9 cellular contexts compared by ENCODE assay signal in genomic region chr19:57465680-57466381, GRCh38. TPM values are rescaled to one million over a fixed set of nuclear protein-coding genes. Genes with fewer than 3 reads are reported as not detected.
DNase-seq lines count a peak whose midpoint lies in the region; ATAC-seq and TF ChIP-seq lines count a peak whose summit lies in the region.
"Had no signal": no experiment of that assay in that cellular context is flagged by ENCODE, and none has a peak within 500 bp of the region (broad histone marks: within the 10 kb centered on the region; RNA-seq: fewer than 3 reads in every experiment).

No MANE protein-coding gene starts in this region.

- H3K4me3 ChIP-seq in Loucy (ENCODE audit: low read length, poor library complexity, severe bottlenecking) (no peak overlapping the region), liver (ENCODE audit: low read depth in 1 of 3, low read length in 3 of 3) (peak overlapping the region in 2 of 3 donors; percentile 30 to 78), neuronal stem cell (ENCODE audit: low read length in 2 of 2) (peak overlapping the region in 1 of 2 donors; percentile 5)

- peaks cover 21% of the 10 kb centered on the region for H3K36me3 Mint-ChIP-seq in activated CD4-positive, alpha-beta memory T cell treated with anti-CD3 and anti-CD28 coated beads, Interleukin-2, amount 10 ng/mL, durations not matched to agents 7 days and 5 days (ENCODE audit: low read depth)

- no peak overlapping the region for H2AK5ac ChIP-seq in neuronal stem cell (ENCODE audit: low read depth, low read length)

- H2BK15ac ChIP-seq in neuronal stem cell (ENCODE audit: low read length) = no peak overlapping the region

- no peaks in the 10 kb centered on the region for H3K4me1 ChIP-seq in Loucy (ENCODE audit: insufficient read depth, low read length, poor library complexity, severe bottlenecking)
- no peaks in the 10 kb centered on the region for H3K4me1 ChIP-seq in liver (ENCODE audit: control insufficient read depth in 4 of 4, insufficient read depth in 4 of 4, low read length in 3 of 4)
- no peaks in the 10 kb centered on the region for H3K4me1 ChIP-seq in neuronal stem cell (ENCODE audit: control insufficient read depth in 2 of 2, insufficient read depth in 1 of 2, low read depth in 1 of 2, low read length in 2 of 2)

- H3K79me2 ChIP-seq in Loucy (ENCODE audit: insufficient read depth, low read length) = no peaks in the 10 kb centered on the region

- H2AFZ ChIP-seq in Loucy (ENCODE audit: low read length) = no peak overlapping the region
- no peak overlapping the region for H2AFZ ChIP-seq in neuronal stem cell (ENCODE audit: low read length)

- no peak overlapping the region for H2BK120ac ChIP-seq in neuronal stem cell (ENCODE audit: low read depth, low read length)

- no peak overlapping the region for H3K4ac ChIP-seq in neuronal stem cell (ENCODE audit: low read length)

- intact Hi-C loops in head of caudate nucleus (cut with DNase I) = no loop called here

- H3K9ac ChIP-seq in Loucy (ENCODE audit: low read depth, low read length, poor library complexity, severe bottlenecking) (no peak overlapping the region), liver (ENCODE audit: low read depth in 1 of 2, low read length in 2 of 2) (no peak overlapping the region), neuronal stem cell (ENCODE audit: low read depth, low read length, poor library complexity) (no peak overlapping the region)

- H3K36me3 ChIP-seq in Loucy (ENCODE audit: insufficient read depth, low read length) (no peaks in the 10 kb centered on the region), liver (ENCODE audit: control insufficient read depth in 4 of 4, insufficient read depth in 3 of 4, low read depth in 1 of 4, low read length in 3 of 4) (peaks cover 0 to 26% (median 14%) of the 10 kb centered on the region in 4 donors), neuronal stem cell (replicated peaks in 1 of 2; ENCODE audit: control insufficient read depth in 2 of 2, insufficient read depth in 2 of 2, low read length in 2 of 2) (peaks cover 4 to 38% of the 10 kb centered on the region in 2 donors)
- H3K36me3 ChIP-seq: neutrophil had no signal

- WGBS in liver = 77% methylated on average over 5 of the region's 5 CpGs
- WGBS in neuronal stem cell (ENCODE audit: extremely low coverage in 2 of 2, insufficient read length in 2 of 2, insufficient replicate concordance in 1 of 2), 2 donors = no CpG with 5 or more reads among the region's 5 CpGs

- TF ChIP-seq RAD21 in liver (IDR thresholded peaks at IDR 0.05) = peak in 1 of 2 donors; percentile 39

- no peaks in the 10 kb centered on the region for H4K20me1 ChIP-seq in Loucy (ENCODE audit: insufficient read depth, low read length, poor library complexity, severe bottlenecking)

- H3K18ac ChIP-seq in neuronal stem cell (ENCODE audit: low read length) = no peak overlapping the region

- H3K4me2 ChIP-seq in Loucy (ENCODE audit: low read depth, low read length, poor library complexity, severe bottlenecking) = no peak overlapping the region
- H3K4me2 ChIP-seq in neuronal stem cell (ENCODE audit: insufficient read depth, low read length, poor library complexity, severe bottlenecking) = no peak overlapping the region

- H3K27me3 ChIP-seq in Loucy (ENCODE audit: insufficient read depth, low read length, poor library complexity, severe bottlenecking) = no peaks in the 10 kb centered on the region
- H3K27me3 ChIP-seq in liver (ENCODE audit: control insufficient read depth in 4 of 4, insufficient read depth in 4 of 4, low read length in 3 of 4) = no peaks in the 10 kb centered on the region
- no peaks in the 10 kb centered on the region for H3K27me3 ChIP-seq in neuronal stem cell (ENCODE audit: control insufficient read depth in 3 of 3, insufficient read depth in 3 of 3, low read depth in 1 of 3, low read length in 3 of 3)
- H3K27me3 ChIP-seq: neutrophil had no signal

- H3K79me1 ChIP-seq in neuronal stem cell (ENCODE audit: low read depth, low read length) = peaks cover 4% of the 10 kb centered on the region

- no peak overlapping the region for H4K8ac ChIP-seq in neuronal stem cell (ENCODE audit: low read depth, low read length)

- H4K91ac ChIP-seq in neuronal stem cell (ENCODE audit: low read depth, low read length, poor library complexity) = no peak overlapping the region

- peak; percentile 9 for DNase-seq in GF-D8 (lab: John Stamatoyannopoulos, UW)
- peak; percentile 32 for DNase-seq in activated CD4-positive, alpha-beta memory T cell treated with anti-CD3 and anti-CD28 coated beads, Interleukin-2, amount 10 ng/mL, durations not matched to agents 7 days and 5 days
- no peak for DNase-seq in activated T-cell treated with anti-CD3 and anti-CD28 coated beads, Interleukin-2, amount 50 U/mL, for 1 hour
- DNase-seq in head of caudate nucleus = no peak
- no peak for DNase-seq in neuronal stem cell (ENCODE audit: low spot score)

- TF ChIP-seq CTCF in Loucy (conservative IDR thresholded peaks at IDR 0.05; ENCODE audit: low read length) (peak; percentile 92), liver (IDR thresholded peaks at IDR 0.05; ENCODE audit: low read depth, low read length, missing input control) (peak; percentile 6)

- H2BK5ac ChIP-seq in neuronal stem cell (ENCODE audit: low read length) = no peak overlapping the region

- no peaks in the 10 kb centered on the region for H3K9me2 ChIP-seq in Loucy (replicated peaks; ENCODE audit: low read depth, low read length)

- no peaks in the 10 kb centered on the region for H3K27me3 Mint-ChIP-seq in activated CD4-positive, alpha-beta memory T cell treated with anti-CD3 and anti-CD28 coated beads, Interleukin-2, amount 10 ng/mL, durations not matched to agents 7 days and 5 days

- no peak overlapping the region for H3K4me3 Mint-ChIP-seq in activated CD4-positive, alpha-beta memory T cell treated with anti-CD3 and anti-CD28 coated beads, Interleukin-2, amount 10 ng/mL, durations not matched to agents 7 days and 5 days

- no peaks in the 10 kb centered on the region for H3F3A ChIP-seq in Loucy (ENCODE audit: low read depth)

- no peak overlapping the region for H3K14ac ChIP-seq in neuronal stem cell (ENCODE audit: low read length)

- H3K9me3 ChIP-seq in Loucy (ENCODE audit: insufficient read depth, low read depth, low read length) = peaks cover 3% of the 10 kb centered on the region; the same call in 1 of the 2 replicates
- H3K9me3 ChIP-seq in liver (ENCODE audit: control insufficient read depth in 4 of 4, low read length in 3 of 4) = peaks cover 26 to 66% (median 35%) of the 10 kb centered on the region in 4 donors
- peaks cover 23 to 58% of the 10 kb centered on the region in 2 donors for H3K9me3 ChIP-seq in neuronal stem cell (replicated peaks in 1 of 2; ENCODE audit: control insufficient read depth in 2 of 2, insufficient read depth in 1 of 2, low read depth in 1 of 2, low read length in 2 of 2)

- CTCF ChIA-PET in activated CD4-positive, alpha-beta memory T cell treated with anti-CD3 and anti-CD28 coated beads, Interleukin-2, amount 10 ng/mL, durations not matched to agents 7 days and 5 days (lab: Charles Lee) = interaction anchor here (0.6 to 1.0 kb wide), 4 partner anchors 100 to 1048 kb away, joined by 3 read pairs; no protein-coding TSS in a partner anchor

- H3K23ac ChIP-seq in neuronal stem cell (ENCODE audit: low read depth, low read length, poor library complexity) = no peak overlapping the region

- H3K27ac ChIP-seq in liver (ENCODE audit: low read depth in 1 of 2, low read length in 2 of 2) (no peak overlapping the region), neuronal stem cell (replicated peaks; ENCODE audit: low read length) (no peak overlapping the region)
- H3K27ac ChIP-seq: neutrophil had no signal

- no peak overlapping the region for H2BK12ac ChIP-seq in neuronal stem cell (ENCODE audit: low read length)

- peaks cover 46% of the 10 kb centered on the region for H3K9me3 Mint-ChIP-seq in activated CD4-positive, alpha-beta memory T cell treated with anti-CD3 and anti-CD28 coated beads, Interleukin-2, amount 10 ng/mL, durations not matched to agents 7 days and 5 days

- no peak for ATAC-seq in HG02884 (IDR thresholded peaks at IDR 0.05; ENCODE audit: unreplicated experiment)

- H3K4me1 Mint-ChIP-seq in activated CD4-positive, alpha-beta memory T cell treated with anti-CD3 and anti-CD28 coated beads, Interleukin-2, amount 10 ng/mL, durations not matched to agents 7 days and 5 days = no peaks in the 10 kb centered on the region

- POLR2A ChIA-PET in activated CD4-positive, alpha-beta memory T cell treated with anti-CD3 and anti-CD28 coated beads, Interleukin-2, amount 10 ng/mL, durations not matched to agents 7 days and 5 days (lab: Charles Lee) = no interaction called here

- H3K27ac Mint-ChIP-seq in activated CD4-positive, alpha-beta memory T cell treated with anti-CD3 and anti-CD28 coated beads, Interleukin-2, amount 10 ng/mL, durations not matched to agents 7 days and 5 days = no peak overlapping the region

RNA-seq across cellular contexts. Expression of gene VN1R1, which starts 8.9 kb away (rescaled TPM):
- under 1 TPM; 0.15 to 0.35 TPM for total RNA-seq in activated CD4-positive, alpha-beta memory T cell treated with anti-CD3 and anti-CD28 coated beads, Interleukin-2, amount 10 ng/mL, durations not matched to agents 7 days and 5 days
- total RNA-seq in liver = under 1 TPM; 0.42 to 0.98 TPM
- under 1 TPM; 0.14 to 0.19 TPM for polyA plus RNA-seq in liver
- polyA plus RNA-seq in neuronal stem cell (2013, experiment 1 of 2) = 1.3 TPM
- polyA plus RNA-seq in neuronal stem cell (2013, experiment 2 of 2) = 1.2 TPM

RNA-seq across cellular contexts. Expression of gene ZNF772, which starts 11.5 kb away (rescaled TPM):
- 1 to 10 TPM; 7.2 to 8.8 TPM for total RNA-seq in activated CD4-positive, alpha-beta memory T cell treated with anti-CD3 and anti-CD28 coated beads, Interleukin-2, amount 10 ng/mL, durations not matched to agents 7 days and 5 days
- total RNA-seq in liver = 10 to 100 TPM in 1 of 2 donors, 1 to 10 TPM in 1; 5.4 to 11.1 TPM
- polyA plus RNA-seq in liver = 1 to 10 TPM in 1 of 2 donors, under 1 TPM in 1; 0.81 to 1.6 TPM
- polyA plus RNA-seq in neuronal stem cell (2013, experiment 1 of 2) = 8.0 TPM
- polyA plus RNA-seq in neuronal stem cell (2013, experiment 2 of 2) = 7.9 TPM

RNA-seq across cellular contexts. Expression of gene ZNF419, which starts 21.7 kb away (rescaled TPM):
- total RNA-seq in activated CD4-positive, alpha-beta memory T cell treated with anti-CD3 and anti-CD28 coated beads, Interleukin-2, amount 10 ng/mL, durations not matched to agents 7 days and 5 days = 10 to 100 TPM in 1 of 2 experiments, 1 to 10 TPM in 1; 9.8 to 12.0 TPM
- 10 to 100 TPM in 1 of 2 donors, 1 to 10 TPM in 1; 4.2 to 12.4 TPM for total RNA-seq in liver
- polyA plus RNA-seq in liver = 1 to 10 TPM; 1.9 to 3.2 TPM
- 8.7 TPM for polyA plus RNA-seq in neuronal stem cell (2013, experiment 1 of 2)
- polyA plus RNA-seq in neuronal stem cell (2013, experiment 2 of 2) = 8.1 TPM

RNA-seq across cellular contexts. Expression of gene ZNF749, which starts 30.7 kb away (rescaled TPM):
- 1 to 10 TPM; 7.8 to 9.5 TPM for total RNA-seq in activated CD4-positive, alpha-beta memory T cell treated with anti-CD3 and anti-CD28 coated beads, Interleukin-2, amount 10 ng/mL, durations not matched to agents 7 days and 5 days
- 10 to 100 TPM in 1 of 2 donors, 1 to 10 TPM in 1; 5.9 to 11.6 TPM for total RNA-seq in liver
- polyA plus RNA-seq in liver = 1 to 10 TPM in 1 of 2 donors, under 1 TPM in 1; 0.83 to 5.4 TPM
- 14.1 TPM for polyA plus RNA-seq in neuronal stem cell (2013, experiment 1 of 2)
- polyA plus RNA-seq in neuronal stem cell (2013, experiment 2 of 2) = 13.6 TPM

RNA-seq across cellular contexts. Expression of gene ZNF773, which starts 33.9 kb away (rescaled TPM):
- 10 to 100 TPM in 1 of 2 experiments, 1 to 10 TPM in 1; 8.6 to 11.4 TPM for total RNA-seq in activated CD4-positive, alpha-beta memory T cell treated with anti-CD3 and anti-CD28 coated beads, Interleukin-2, amount 10 ng/mL, durations not matched to agents 7 days and 5 days
- total RNA-seq in liver = 1 to 10 TPM; 7.3 to 7.4 TPM
- polyA plus RNA-seq in liver = 1 to 10 TPM; 1.4 to 1.7 TPM
- 6.8 TPM for polyA plus RNA-seq in neuronal stem cell (2013, experiment 1 of 2)
- polyA plus RNA-seq in neuronal stem cell (2013, experiment 2 of 2) = 6.3 TPM

Comparison
In these comparisons a context has a peak if more than half of its experiments do, and no peak if none do; other contexts are left out.
1. DNase-seq: peak in GF-D8 (single experiment) and activated CD4-positive, alpha-beta memory T cell treated with anti-CD3 and anti-CD28 coated beads, Interleukin-2, amount 10 ng/mL, durations not matched to agents 7 days and 5 days (single experiment); none in activated T-cell treated with anti-CD3 and anti-CD28 coated beads, Interleukin-2, amount 50 U/mL, for 1 hour (single experiment), head of caudate nucleus (0 of 42) and neuronal stem cell (single experiment).